12 cellular contexts compared by ENCODE assay signal in the genomic region with DNA sequence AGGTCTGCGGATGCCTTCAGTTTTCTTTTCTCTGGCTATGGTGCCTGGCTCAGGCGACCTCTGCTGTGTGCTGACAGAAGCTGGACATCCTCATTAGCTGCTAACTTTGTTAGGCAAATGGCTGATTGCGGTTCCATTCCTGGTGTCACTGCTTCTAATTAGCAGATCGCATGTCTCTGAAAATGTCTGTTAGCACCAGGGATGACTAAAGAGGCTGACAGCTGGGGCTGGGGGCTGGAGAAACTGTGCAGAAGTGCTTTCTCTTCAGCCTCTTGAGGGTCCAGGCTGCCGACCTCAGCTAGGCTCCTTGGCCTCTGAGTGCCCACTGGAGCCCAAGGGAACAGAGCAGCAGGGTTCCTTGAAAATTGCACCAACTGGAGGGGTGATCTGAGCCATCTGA. TPM values are rescaled to one million over a fixed set of nuclear protein-coding genes. Genes with fewer than 3 reads are reported as not detected.
DNase-seq lines count a peak whose midpoint lies in the region; TF ChIP-seq lines count a peak whose summit lies in the region.
"Had no signal": no experiment of that assay in that cellular context is flagged by ENCODE, and none has a peak within 500 bp of the region (broad histone marks: within the 10 kb centered on the region; RNA-seq: fewer than 3 reads in every experiment).

No MANE protein-coding gene starts in this region.

- H3K9ac ChIP-seq in neuronal stem cell (ENCODE audit: low read depth, low read length, poor library complexity) (no peak overlapping the region), endodermal cell (ENCODE audit: extremely low read depth, low read length, poor library complexity, severe bottlenecking) (no peak overlapping the region)
- H3K9ac ChIP-seq: BLaER1 treated with 17β-estradiol and CSF1 and Interleukin-3, amounts not matched to agents 10 nM and 100 nM; GM23248 had no signal

- H3K27me3 Mint-ChIP-seq in glutamatergic neuron (ENCODE audit: unreplicated experiment): peaks cover 5% of the 10 kb centered on the region
- no peaks in the 10 kb centered on the region for H3K27me3 Mint-ChIP-seq in endodermal cell (ENCODE audit: insufficient read depth)
- H3K27me3 Mint-ChIP-seq: CD4-positive, CD25-positive, alpha-beta regulatory T cell had no signal

- H4K91ac ChIP-seq in neuronal stem cell (ENCODE audit: low read depth, low read length, poor library complexity): no peak overlapping the region

- H2BK15ac ChIP-seq in neuronal stem cell (ENCODE audit: low read length): no peak overlapping the region

- H3K18ac ChIP-seq in neuronal stem cell (ENCODE audit: low read length): peak overlapping the region; percentile 57

- H3K27ac Mint-ChIP-seq in glutamatergic neuron (ENCODE audit: unreplicated experiment): peak overlapping the region; percentile 28
- H3K27ac Mint-ChIP-seq in endodermal cell: no peak overlapping the region
- H3K27ac Mint-ChIP-seq: CD4-positive, CD25-positive, alpha-beta regulatory T cell had no signal

- H3K9me3 ChIP-seq in neuronal stem cell (replicated peaks in 1 of 2; ENCODE audit: control insufficient read depth in 2 of 2, insufficient read depth in 1 of 2, low read depth in 1 of 2, low read length in 2 of 2) (peaks cover 2 to 14% of the 10 kb centered on the region in 2 donors), endodermal cell (ENCODE audit: control insufficient read depth, low read length) (peaks cover 16% of the 10 kb centered on the region)

- no CpG with 5 or more reads among the region's 5 CpGs for WGBS in neuronal stem cell (ENCODE audit: extremely low coverage in 2 of 2, insufficient read length in 2 of 2, insufficient replicate concordance in 1 of 2), 2 donors
- 88 to 93% methylated on average over 4 to 5 of the region's 5 CpGs for WGBS in endodermal cell (ENCODE audit: insufficient coverage in 1 of 2, insufficient read length in 1 of 2), 2 experiments

- no peak overlapping the region for H3K23ac ChIP-seq in neuronal stem cell (ENCODE audit: low read depth, low read length, poor library complexity)

- H2AK5ac ChIP-seq in neuronal stem cell (ENCODE audit: low read depth, low read length): no peak overlapping the region

- no peak overlapping the region for H3K27ac ChIP-seq in neuronal stem cell (replicated peaks; ENCODE audit: low read length)
- H3K27ac ChIP-seq in substantia nigra (ENCODE audit: low read depth, low read length, poor library complexity, severe bottlenecking): no peak overlapping the region
- H3K27ac ChIP-seq in endodermal cell (ENCODE audit: low read depth, low read length): no peak overlapping the region
- H3K27ac ChIP-seq: BLaER1 treated with 17β-estradiol and CSF1 and Interleukin-3, amounts not matched to agents 10 nM and 100 nM; GM23248 had no signal

- no peak overlapping the region for H4K8ac ChIP-seq in neuronal stem cell (ENCODE audit: low read depth, low read length)

- TF ChIP-seq CTCF in glutamatergic neuron (IDR thresholded peaks at IDR 0.05; ENCODE audit: partially characterized antibody, unreplicated experiment) (no peak), endodermal cell (conservative IDR thresholded peaks at IDR 0.05) (no peak)

- H3K4me2 ChIP-seq in neuronal stem cell (ENCODE audit: insufficient read depth, low read length, poor library complexity, severe bottlenecking): no peak overlapping the region
- H3K4me2 ChIP-seq: BLaER1 treated with 17β-estradiol and CSF1 and Interleukin-3, amounts not matched to agents 10 nM and 100 nM had no signal

- H3K4me3 ChIP-seq in neuronal stem cell (ENCODE audit: low read length in 2 of 2) (no peak overlapping the region), endodermal cell (ENCODE audit: low read length) (no peak overlapping the region)
- H3K4me3 ChIP-seq: BLaER1 treated with 17β-estradiol and CSF1 and Interleukin-3, amounts not matched to agents 10 nM and 100 nM; GM23248 had no signal

- H2BK5ac ChIP-seq in neuronal stem cell (ENCODE audit: low read length): peak overlapping the region; percentile 50

- H3K14ac ChIP-seq in neuronal stem cell (ENCODE audit: low read length): no peak overlapping the region

- DNase-seq in activated effector memory CD4-positive, alpha-beta T cell treated with anti-CD3 and anti-CD28 coated beads, Interleukin-2, amount 50 U/mL, for 16 hours: peak; percentile 16
- DNase-seq in activated effector memory CD4-positive, alpha-beta T cell treated with Interleukin-2 at 50 U/mL for 16 hours: no peak
- peak; percentile 40 for DNase-seq in NCI-H524 treated with DMSO at 0.1 percent for 48 hours (lab: John Stamatoyannopoulos, UW)
- DNase-seq in glutamatergic neuron: no peak
- no peak for DNase-seq in neuronal stem cell (ENCODE audit: low spot score)
- DNase-seq in substantia nigra (lab: John Stamatoyannopoulos, UW): no peak
- no peak for DNase-seq in DMS153 (lab: John Stamatoyannopoulos, UW)
- no peak for DNase-seq in endodermal cell
- DNase-seq: ACHN; CD4-positive, CD25-positive, alpha-beta regulatory T cell; GM23248 had no signal

- no peak overlapping the region for H2BK120ac ChIP-seq in neuronal stem cell (ENCODE audit: low read depth, low read length)

- H3K9me3 Mint-ChIP-seq in glutamatergic neuron (ENCODE audit: unreplicated experiment): peaks cover 7% of the 10 kb centered on the region
- H3K9me3 Mint-ChIP-seq in endodermal cell: peaks cover 12% of the 10 kb centered on the region

- H3K36me3 ChIP-seq in neuronal stem cell (replicated peaks in 1 of 2; ENCODE audit: control insufficient read depth in 2 of 2, insufficient read depth in 2 of 2, low read length in 2 of 2) (peaks cover 0 to 2% of the 10 kb centered on the region in 2 donors), endodermal cell (ENCODE audit: control insufficient read depth, insufficient read depth, low read length) (peaks cover 6% of the 10 kb centered on the region)

- no peaks in the 10 kb centered on the region for H3K27me3 ChIP-seq in neuronal stem cell (ENCODE audit: control insufficient read depth in 3 of 3, insufficient read depth in 3 of 3, low read depth in 1 of 3, low read length in 3 of 3)
- H3K27me3 ChIP-seq in endodermal cell (ENCODE audit: control insufficient read depth, insufficient read depth, low read length, poor library complexity, severe bottlenecking): no peaks in the 10 kb centered on the region
- H3K27me3 ChIP-seq: BLaER1 treated with 17β-estradiol and CSF1 and Interleukin-3, amounts not matched to agents 10 nM and 100 nM had no signal

- peaks cover 8% of the 10 kb centered on the region for H3K36me3 Mint-ChIP-seq in glutamatergic neuron (ENCODE audit: unreplicated experiment)
- peaks cover 21% of the 10 kb centered on the region for H3K36me3 Mint-ChIP-seq in endodermal cell (ENCODE audit: low read depth)

- H3K4ac ChIP-seq in neuronal stem cell (ENCODE audit: low read length): no peak overlapping the region

- peaks cover 35% of the 10 kb centered on the region for H3K4me1 Mint-ChIP-seq in glutamatergic neuron (ENCODE audit: low read depth, unreplicated experiment)
- H3K4me1 Mint-ChIP-seq in endodermal cell: peaks cover 6% of the 10 kb centered on the region

- no peaks in the 10 kb centered on the region for H3K79me1 ChIP-seq in neuronal stem cell (ENCODE audit: low read depth, low read length)

- no peak overlapping the region for H3K4me3 Mint-ChIP-seq in glutamatergic neuron (ENCODE audit: unreplicated experiment)
- H3K4me3 Mint-ChIP-seq in endodermal cell: no peak overlapping the region
- H3K4me3 Mint-ChIP-seq: CD4-positive, CD25-positive, alpha-beta regulatory T cell had no signal

- H2BK12ac ChIP-seq in neuronal stem cell (ENCODE audit: low read length): no peak overlapping the region

- peaks cover 0 to 3% of the 10 kb centered on the region in 2 donors for H3K4me1 ChIP-seq in neuronal stem cell (ENCODE audit: control insufficient read depth in 2 of 2, insufficient read depth in 1 of 2, low read depth in 1 of 2, low read length in 2 of 2)
- H3K4me1 ChIP-seq in endodermal cell (ENCODE audit: control insufficient read depth, insufficient read depth, low read length): peaks cover 5% of the 10 kb centered on the region
- H3K4me1 ChIP-seq: BLaER1 treated with 17β-estradiol and CSF1 and Interleukin-3, amounts not matched to agents 10 nM and 100 nM had no signal

- no peak overlapping the region for H2AFZ ChIP-seq in neuronal stem cell (ENCODE audit: low read length)
- H2AFZ ChIP-seq: GM23248 had no signal

RNA-seq across cellular contexts. Expression of a gene that starts 39.3 kb away (rescaled TPM):
- total RNA-seq in glutamatergic neuron (ENCODE audit: unreplicated experiment): 17.2 TPM
- polyA plus RNA-seq in neuronal stem cell (2013, experiment 1 of 2): 38.4 TPM
- polyA plus RNA-seq in neuronal stem cell (2013, experiment 2 of 2): 38.2 TPM
- 10 to 100 TPM; 23.6 to 34.4 TPM for total RNA-seq in endodermal cell
- polyA plus RNA-seq in endodermal cell (2013, experiment 1 of 2): 42.5 TPM
- polyA plus RNA-seq in endodermal cell (2013, experiment 2 of 2): 39.8 TPM

Comparison
In these comparisons a context has a peak if more than half of its experiments do, and no peak if none do; other contexts are left out.
1. DNase-seq: peak in activated effector memory CD4-positive, alpha-beta T cell treated with anti-CD3 and anti-CD28 coated beads, Interleukin-2, amount 50 U/mL, for 16 hours (single experiment) and NCI-H524 treated with DMSO at 0.1 percent for 48 hours (single experiment); none in activated effector memory CD4-positive, alpha-beta T cell treated with Interleukin-2 at 50 U/mL for 16 hours (single experiment), glutamatergic neuron (single experiment), neuronal stem cell (single experiment), substantia nigra (0 of 49), DMS153 (single experiment) and endodermal cell (single experiment).